ENCODE assay signal across 18 cellular contexts in the genomic region with DNA sequence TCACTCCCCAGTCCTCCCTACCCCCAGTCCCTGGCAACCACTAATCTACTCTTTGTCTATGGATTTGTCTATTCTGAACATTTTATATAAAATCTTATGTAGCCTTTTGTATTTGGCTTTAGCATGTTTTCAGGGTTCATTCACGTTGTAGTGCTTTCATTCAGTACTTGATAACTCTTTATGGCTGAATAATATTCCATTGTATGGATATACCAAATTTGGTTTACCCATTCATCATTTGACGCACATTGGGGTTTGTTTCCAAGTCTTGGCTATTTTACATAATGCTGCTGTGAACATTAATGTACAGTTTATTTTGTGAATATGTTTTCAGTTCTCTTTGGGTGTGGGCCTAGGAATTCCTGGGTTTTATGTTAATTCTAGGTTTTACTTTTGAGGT. TPM values are rescaled to one million over a fixed set of nuclear protein-coding genes. Genes with fewer than 3 reads are reported as not detected.
DNase-seq lines count a peak whose midpoint lies in the region; ATAC-seq and TF ChIP-seq lines count a peak whose summit lies in the region.
"Had no signal": no experiment of that assay in that cellular context is flagged by ENCODE, and none has a peak within 500 bp of the region (broad histone marks: within the 10 kb centered on the region; RNA-seq: fewer than 3 reads in every experiment).

No MANE protein-coding gene starts in this region.

- H3K9me2 ChIP-seq in Loucy (replicated peaks; ENCODE audit: low read depth, low read length), result no peaks in the 10 kb centered on the region

- H3K9ac ChIP-seq in ES-I3 (ENCODE audit: low read depth, low read length), result peak overlapping the region; percentile 84; the same call in 1 of the 2 replicates
- no peak overlapping the region for H3K9ac ChIP-seq in Loucy (ENCODE audit: low read depth, low read length, poor library complexity, severe bottlenecking)
- no peak overlapping the region for H3K9ac ChIP-seq in endodermal cell (ENCODE audit: extremely low read depth, low read length, poor library complexity, severe bottlenecking)

- no peak for ATAC-seq in GM21529 (IDR thresholded peaks at IDR 0.05; ENCODE audit: unreplicated experiment)
- ATAC-seq: left cardiac atrium, right cardiac atrium, T-cell, upper lobe of right lung had no signal

- H2AFZ ChIP-seq in Loucy (ENCODE audit: low read length), result no peak overlapping the region
- H2AFZ ChIP-seq in neuron (ENCODE audit: low read depth, low read length), result no peak overlapping the region

- peak overlapping the region; percentile 81 for H3K4me2 ChIP-seq in Loucy (ENCODE audit: low read depth, low read length, poor library complexity, severe bottlenecking)

- TF ChIP-seq CTCF in Loucy (conservative IDR thresholded peaks at IDR 0.05; ENCODE audit: low read length), result no peak
- no peak for TF ChIP-seq CTCF in endodermal cell (conservative IDR thresholded peaks at IDR 0.05)

- no peak for DNase-seq in endodermal cell
- DNase-seq in NCI-H1417 (lab: John Stamatoyannopoulos, UW), result no peak
- no peak for DNase-seq in COLO668 (lab: John Stamatoyannopoulos, UW; ENCODE audit: unreplicated experiment)
- DNase-seq: activated CD4-positive, CD25-positive, alpha-beta regulatory T cell treated with anti-CD3 and anti-CD28 coated beads, Interleukin-2, amount 50 U/mL, for 72 hours; activated T-cell treated with anti-CD3 and anti-CD28 coated beads for 4 hours; left cardiac atrium; NCI-H1105; NCI-H446 treated with DMSO at 0.1 percent for 48 hours; right cardiac atrium; stimulated activated CD4-positive, alpha-beta T cell treated with anti-CD3 and anti-CD28 coated beads, Interleukin-4, amount 100 ng/mL, for 24 hours; T-cell; upper lobe of right lung had no signal

- H3K4me1 ChIP-seq in ES-I3 (ENCODE audit: insufficient read depth, low read length), result no peaks in the 10 kb centered on the region
- peaks cover 32% of the 10 kb centered on the region for H3K4me1 ChIP-seq in Loucy (ENCODE audit: insufficient read depth, low read length, poor library complexity, severe bottlenecking)
- H3K4me1 ChIP-seq in endodermal cell (ENCODE audit: control insufficient read depth, insufficient read depth, low read length), result no peaks in the 10 kb centered on the region
- peaks cover 3% of the 10 kb centered on the region for H3K4me1 ChIP-seq in neuron (ENCODE audit: insufficient read depth, low read length)

- H3F3A ChIP-seq in Loucy (ENCODE audit: low read depth), result 0 out of 2 replicates have a peak, but pooled peaks cover 3% of the 10 kb centered on the region

- peak overlapping the region; percentile 92 for H3K4me3 Mint-ChIP-seq in endodermal cell

- H3K27ac ChIP-seq in endodermal cell (ENCODE audit: low read depth, low read length), result no peak overlapping the region
- H3K27ac ChIP-seq: upper lobe of right lung had no signal

- H3K27me3 ChIP-seq in Loucy (ENCODE audit: insufficient read depth, low read length, poor library complexity, severe bottlenecking) (no peaks in the 10 kb centered on the region), endodermal cell (ENCODE audit: control insufficient read depth, insufficient read depth, low read length, poor library complexity, severe bottlenecking) (no peaks in the 10 kb centered on the region), neuron (ENCODE audit: insufficient read depth, low read length) (no peaks in the 10 kb centered on the region)
- H3K27me3 ChIP-seq: upper lobe of right lung had no signal

- H3K9me3 Mint-ChIP-seq in endodermal cell, result peaks cover 26% of the 10 kb centered on the region

- no peak overlapping the region for H3K27ac Mint-ChIP-seq in endodermal cell
- H3K27ac Mint-ChIP-seq: T-cell had no signal

- H4K20me1 ChIP-seq in Loucy (ENCODE audit: insufficient read depth, low read length, poor library complexity, severe bottlenecking), result peaks cover 68% of the 10 kb centered on the region

- H3K36me3 Mint-ChIP-seq in endodermal cell (ENCODE audit: low read depth), result peaks cover 20% of the 10 kb centered on the region

- H3K9me3 ChIP-seq in ES-I3 (ENCODE audit: control insufficient read depth, insufficient read depth, low read length) (peaks cover 3% of the 10 kb centered on the region; the same call in 1 of the 2 replicates), Loucy (ENCODE audit: insufficient read depth, low read depth, low read length) (no peaks in the 10 kb centered on the region), endodermal cell (ENCODE audit: control insufficient read depth, low read length) (peaks cover 30% of the 10 kb centered on the region), neuron (ENCODE audit: low read length) (peaks cover 23% of the 10 kb centered on the region)
- H3K9me3 ChIP-seq: upper lobe of right lung had no signal

- H3K27me3 Mint-ChIP-seq in endodermal cell (ENCODE audit: insufficient read depth), result no peaks in the 10 kb centered on the region
- H3K27me3 Mint-ChIP-seq: T-cell had no signal

- H3K4me3 ChIP-seq in Loucy (ENCODE audit: low read length, poor library complexity, severe bottlenecking) (peak overlapping the region; percentile 83), endodermal cell (ENCODE audit: low read length) (peak overlapping the region; percentile 91), neuron (ENCODE audit: low read length) (peak overlapping the region; percentile 92)

- peaks cover 2% of the 10 kb centered on the region; the same call in 1 of the 2 replicates for H3K36me3 ChIP-seq in ES-I3 (ENCODE audit: insufficient read depth, low read length)
- no peaks in the 10 kb centered on the region for H3K36me3 ChIP-seq in Loucy (ENCODE audit: insufficient read depth, low read length)
- H3K36me3 ChIP-seq in endodermal cell (ENCODE audit: control insufficient read depth, insufficient read depth, low read length), result peaks cover 6% of the 10 kb centered on the region
- H3K36me3 ChIP-seq in neuron (ENCODE audit: insufficient read depth, low read length), result no peaks in the 10 kb centered on the region
- H3K36me3 ChIP-seq: upper lobe of right lung had no signal

- 100% methylated on average over 1 to 2 of the region's 2 CpGs for WGBS in endodermal cell (ENCODE audit: insufficient coverage in 1 of 2, insufficient read length in 1 of 2), 2 experiments

- peaks cover 75% of the 10 kb centered on the region for H3K79me2 ChIP-seq in Loucy (ENCODE audit: insufficient read depth, low read length)

- peaks cover 2% of the 10 kb centered on the region for H3K4me1 Mint-ChIP-seq in endodermal cell

RNA-seq across cellular contexts. Expression of gene KDM1A, which starts 2.6 kb away (rescaled TPM):
- total RNA-seq in endodermal cell, result 100 to 1,000 TPM; 153 to 204 TPM
- polyA plus RNA-seq in endodermal cell (2013, experiment 1 of 2), result 217 TPM
- 214 TPM for polyA plus RNA-seq in endodermal cell (2013, experiment 2 of 2)

RNA-seq across cellular contexts. Expression of gene TEX46, which starts 6.2 kb away (rescaled TPM):
- total RNA-seq in endodermal cell, result not detected
- not detected for polyA plus RNA-seq in endodermal cell (2013, experiment 1 of 2)
- polyA plus RNA-seq in endodermal cell (2013, experiment 2 of 2), result not detected
- total RNA-seq: endothelial cell of umbilical vein, left cardiac atrium, right cardiac atrium, upper lobe of right lung had no signal
- polyA plus RNA-seq: adipose tissue, endothelial cell of umbilical vein, right cardiac atrium had no signal

RNA-seq across cellular contexts. Expression of gene LACTBL1, which starts 49.2 kb away (rescaled TPM):
- total RNA-seq in endodermal cell, result not detected
- polyA plus RNA-seq in endodermal cell (2013, experiment 1 of 2), result not detected
- polyA plus RNA-seq in endodermal cell (2013, experiment 2 of 2), result not detected
- total RNA-seq: endothelial cell of umbilical vein, left cardiac atrium, right cardiac atrium, T-cell, upper lobe of right lung had no signal
- polyA plus RNA-seq: adipose tissue, endothelial cell of umbilical vein, right cardiac atrium had no signal
